Comparison of ENCODE assay signal across 14 cellular contexts in genomic region chr1:48329489-48329888, GRCh38.
"Had no signal": no experiment of that assay in that cellular context is flagged by ENCODE, and none has a peak within 500 bp of the region (broad histone marks: within the 10 kb centered on the region; RNA-seq: fewer than 3 reads in every experiment).

No MANE protein-coding gene starts in this region.

- H3K27ac ChIP-seq: brain microvascular endothelial cell, left lung, spleen, testis, uterus had no signal

- H3K9me3 ChIP-seq: testis, uterus had no signal

- H3K4me3 ChIP-seq: left lung, spleen, testis, uterus had no signal

- H3K27me3 ChIP-seq: brain microvascular endothelial cell, left lung, spleen, testis, uterus had no signal

- DNase-seq: activated gamma-delta T cell treated with Interleukin-2 at 50 U/mL for 16 hours; activated T-cell treated with anti-CD3 and anti-CD28 coated beads, Interleukin-2, amount 50 U/mL, for 1 hour; brain microvascular endothelial cell; effector memory CD4-positive, alpha-beta T cell; spleen; stimulated activated CD4-positive, alpha-beta T cell treated with anti-CD3 and anti-CD28 coated beads, Interleukin-4, amount 100 ng/mL, for 1 hour; stimulated activated naive CD4-positive, alpha-beta T cell; T-helper 1 cell; testis; trophoblast cell; uterus had no signal

- H3K36me3 ChIP-seq: brain microvascular endothelial cell, uterus had no signal

- H3K4me1 ChIP-seq: left lung, spleen, testis, uterus had no signal

- ATAC-seq: esophagus mucosa, left lung, WTC11 had no signal
